Comparison of ENCODE assay signal across 8 cellular contexts in the genomic region with DNA sequence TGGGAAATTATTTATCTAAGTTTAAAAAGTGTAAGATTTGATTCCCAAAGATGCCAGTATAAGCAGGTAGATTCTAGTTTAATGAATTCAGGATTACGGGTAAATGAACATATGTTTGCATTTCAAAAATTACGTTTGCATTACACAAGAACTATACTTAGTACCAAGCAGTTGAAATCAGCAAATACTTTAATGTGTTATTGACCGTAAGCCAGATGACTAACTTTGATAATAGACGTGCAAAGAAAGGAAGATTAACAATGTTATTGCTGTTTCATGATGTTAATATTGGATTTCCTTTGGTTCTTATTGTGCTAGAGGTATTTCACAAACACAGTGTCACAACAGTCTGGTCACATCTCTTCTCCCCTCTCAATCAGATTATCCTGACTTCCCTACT.
"Had no signal": no experiment of that assay in that cellular context is flagged by ENCODE, and none has a peak within 500 bp of the region (broad histone marks: within the 10 kb centered on the region; RNA-seq: fewer than 3 reads in every experiment).

No MANE protein-coding gene starts in this region.

- H3K4me1 ChIP-seq: HAP-1 had no signal

- DNase-seq: GM23248, GOT3, H7, HFFc6, KBM-7 had no signal

- H3K4me3 ChIP-seq: GM23248, HAP-1 had no signal

- ATAC-seq: HCT116 had no signal

- H2AFZ ChIP-seq: GM23248 had no signal

- H3K9ac ChIP-seq: GM23248, KMS-11 had no signal

- H3K4me2 ChIP-seq: KMS-11 had no signal

- H3K9me3 ChIP-seq: HAP-1 had no signal

- H3K36me3 ChIP-seq: HAP-1 had no signal

- H3K27ac ChIP-seq: GM23248, KMS-11 had no signal
